In the genomic region with DNA sequence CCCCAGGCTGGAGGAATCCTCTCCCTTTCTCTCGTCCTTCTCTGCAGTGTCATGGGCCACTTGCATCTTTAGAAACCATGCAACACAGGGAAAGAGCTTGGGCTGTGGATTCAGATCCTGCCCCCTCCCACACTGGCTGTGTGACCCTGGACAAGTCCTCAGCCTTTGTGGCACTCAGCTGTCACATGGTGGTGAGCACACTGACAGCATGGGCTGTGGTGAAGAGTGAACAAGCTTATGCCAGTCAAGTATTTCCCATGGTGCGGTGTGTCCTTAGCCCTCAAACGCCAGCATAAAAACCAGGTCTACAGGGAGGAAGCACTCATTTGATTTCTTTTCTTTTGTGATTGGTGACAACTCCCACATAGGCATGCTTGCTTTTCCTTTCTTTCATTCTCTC, we compare ENCODE assay signal across 23 cellular contexts.
"Had no signal": no experiment of that assay in that cellular context is flagged by ENCODE, and none has a peak within 500 bp of the region (broad histone marks: within the 10 kb centered on the region; RNA-seq: fewer than 3 reads in every experiment).

No MANE protein-coding gene starts in this region.

- H3K4me3 Mint-ChIP-seq: activated B cell treated with CpG ODN at 0.5 μM for 24 hours; activated T-helper 17 cell treated with anti-CD3 and anti-CD28 coated beads, Interleukin-2, amount 50 U/mL, for 72 hours; brain had no signal

- H3K4me1 ChIP-seq: foreskin keratinocyte, lower lobe of right lung, prostate gland, SJSA1, upper lobe of right lung had no signal

- H3K27ac Mint-ChIP-seq: activated T-helper 17 cell treated with anti-CD3 and anti-CD28 coated beads, Interleukin-2, amount 50 U/mL, for 72 hours; brain had no signal

- DNase-seq: activated B cell treated with CpG ODN at 0.5 μM for 24 hours; activated CD4-positive, alpha-beta T cell treated with anti-CD3 and anti-CD28 coated beads, Interleukin-2, amount 50 U/mL, for 48 hours; aorta; caudate nucleus; dermis blood vessel endothelial cell; effector CD8-positive, alpha-beta T cell; foreskin keratinocyte; kidney; lower lobe of right lung; mesendoderm; naive B cell; ovary; stimulated activated CD4-positive, alpha-beta T cell treated with anti-CD3 and anti-CD28 coated beads, Interleukin-2, amount 100 ng/mL, for 48 hours; stimulated activated CD8-positive, alpha-beta memory T cell treated with anti-CD3 and anti-CD28 coated beads, Interleukin-4, amount 100 ng/mL, for 48 hours; stimulated activated naive CD4-positive, alpha-beta T cell treated with Interleukin-2 at 50 U/mL for 16 hours; substantia nigra; thyroid gland; upper lobe of right lung had no signal

- H3K27me3 ChIP-seq: foreskin keratinocyte, ovary, SJSA1, thyroid gland, upper lobe of right lung had no signal

- H3K9me3 Mint-ChIP-seq: activated B cell treated with CpG ODN at 0.5 μM for 24 hours; activated T-helper 17 cell treated with anti-CD3 and anti-CD28 coated beads, Interleukin-2, amount 50 U/mL, for 72 hours had no signal

- H3K9me3 ChIP-seq: lower lobe of right lung, ovary, prostate gland, SJSA1, thyroid gland, upper lobe of right lung had no signal

- H3K27me3 Mint-ChIP-seq: activated B cell treated with CpG ODN at 0.5 μM for 24 hours; activated T-helper 17 cell treated with anti-CD3 and anti-CD28 coated beads, Interleukin-2, amount 50 U/mL, for 72 hours; brain; naive B cell had no signal

- ATAC-seq: activated T-helper 17 cell treated with anti-CD3 and anti-CD28 coated beads, Interleukin-2, amount 50 U/mL, for 72 hours; foreskin keratinocyte; left lobe of liver; lower lobe of right lung; upper lobe of right lung had no signal

- H3K36me3 ChIP-seq: lower lobe of right lung, ovary, prostate gland, SJSA1, thyroid gland, upper lobe of right lung had no signal

- H3K4me3 ChIP-seq: lower lobe of right lung, ovary, prostate gland, SJSA1, thyroid gland, upper lobe of right lung had no signal

- H3K27ac ChIP-seq: foreskin keratinocyte, lower lobe of right lung, ovary, prostate gland, SJSA1, thyroid gland, upper lobe of right lung had no signal
